In genomic region chr2:41907716-41908328, GRCh38 we compare ENCODE assay signal across 1 cellular context.
TF ChIP-seq lines count a peak whose summit lies in the region.

No MANE protein-coding gene starts in this region.

TF ChIP-seq in A549, 52 proteins besides CTCF, POLR2A, EP300 and RAD21 (continued from another document):
- TF ChIP-seq CHD2 (IDR thresholded peaks at IDR 0.05; ENCODE audit: low read length, partially characterized antibody) (no peak), MYC (IDR thresholded peaks at IDR 0.05; ENCODE audit: borderline replicate concordance, low read length) (no peak), MAZ (IDR thresholded peaks at IDR 0.05; ENCODE audit: borderline replicate concordance, low read depth, low read length) (no peak)
